Comparison of ENCODE assay signal across 8 cellular contexts in the genomic region with DNA sequence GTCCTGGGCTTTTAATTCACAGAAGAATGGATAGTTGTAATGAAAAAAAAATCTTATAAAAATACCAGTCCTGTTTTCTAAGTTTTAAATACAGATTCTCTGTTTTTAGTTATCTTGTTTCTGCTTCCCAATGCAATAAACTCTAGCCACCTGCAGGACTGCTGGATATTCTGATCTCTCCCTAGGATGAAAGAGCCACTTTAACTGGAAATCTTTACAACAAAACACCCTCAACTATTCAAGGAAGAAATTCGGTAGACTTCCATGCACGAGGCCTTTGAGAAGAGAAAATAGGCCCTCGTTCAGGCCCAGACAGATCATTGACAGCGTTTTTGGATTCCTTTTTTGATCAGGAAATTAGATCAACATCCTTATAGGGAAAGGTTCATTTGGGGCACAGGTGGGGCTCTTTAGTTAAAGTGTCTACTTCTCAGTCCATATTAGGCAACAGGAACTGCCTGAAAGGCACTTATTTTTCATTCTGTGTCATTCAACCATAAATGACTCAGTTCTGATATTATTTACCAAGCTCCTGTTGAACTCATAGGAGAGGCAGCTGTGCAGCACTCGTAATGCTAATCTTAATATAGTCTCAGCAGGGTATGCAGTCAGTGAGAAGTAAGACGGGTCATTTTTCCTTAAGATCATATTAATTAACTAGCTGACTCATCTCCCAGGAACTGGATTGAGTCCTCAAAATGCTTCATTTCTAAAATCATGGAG.
DNase-seq lines count a peak whose midpoint lies in the region; ATAC-seq and TF ChIP-seq lines count a peak whose summit lies in the region.

No MANE protein-coding gene starts in this region.

- peak overlapping the region; percentile 99 for H4K5ac ChIP-seq in IMR-90 (ENCODE audit: low read depth, low read length)

- no CpG with 5 or more reads among the region's 6 CpGs for WGBS in IMR-90 (ENCODE audit: extremely low coverage in 2 of 2, insufficient read length in 1 of 2), 2 experiments
- 26% methylated on average over 6 of the region's 6 CpGs for WGBS in smooth muscle cell (ENCODE audit: low lambda C conversion rate)

- H2BK15ac ChIP-seq in IMR-90 (ENCODE audit: low read depth, low read length), result peak overlapping the region; percentile 53; the same call in 2 of the 3 replicates

- peak overlapping the region; percentile 97 for H3K56ac ChIP-seq in IMR-90 (ENCODE audit: extremely low read depth, insufficient read depth, low read length)

- DNase-seq in NCI-H2107 treated with DMSO at 0.1 percent for 48 hours (lab: John Stamatoyannopoulos, UW; ENCODE audit: unreplicated experiment) (peak; percentile 53), NCI-H2107 (lab: John Stamatoyannopoulos, UW) (no peak), IMR-90 (peak; percentile 96), fibroblast of gingiva (ENCODE audit: low read depth) (peak; percentile 85), smooth muscle cell (lab: John Stamatoyannopoulos, UW; ENCODE audit: unreplicated experiment) (no peak), hepatic stellate cell (ENCODE audit: low spot score) (no peak)

- H2AFZ ChIP-seq in IMR-90 (replicated peaks; ENCODE audit: low read length, poor library complexity) (no peak overlapping the region), smooth muscle cell (ENCODE audit: low read depth) (no peak overlapping the region)

- peaks cover 43% of the 10 kb centered on the region for H3F3A ChIP-seq in smooth muscle cell (ENCODE audit: low read depth)

- peak overlapping the region; percentile 95 for H3K4ac ChIP-seq in IMR-90 (ENCODE audit: low read depth, low read length)

- peak overlapping the region; percentile 77 for H3K23ac ChIP-seq in IMR-90 (ENCODE audit: low read depth, low read length)

- peak overlapping the region; percentile 91 for H4K91ac ChIP-seq in IMR-90 (ENCODE audit: insufficient read depth, low read depth, low read length)

- peak; percentile 84 for ATAC-seq in GM21528 (IDR thresholded peaks at IDR 0.05; ENCODE audit: low FRiP score, unreplicated experiment)
- ATAC-seq in IMR-90 (ENCODE audit: low read depth), result peak; percentile 77
- ATAC-seq in SK-N-SH treated with all-trans-retinoic acid at 6 μM for 48 hours, result peak; percentile 93

- CTCF ChIA-PET in IMR-90 (lab: Yijun Ruan, JAX), result interaction anchor here (0.9 to 1.5 kb wide), 2 partner anchors 14 to 19 kb away, joined by 3 read pairs; no protein-coding TSS in a partner anchor

- H2AK9ac ChIP-seq in IMR-90 (replicated peaks; ENCODE audit: low read depth, low read length, poor library complexity), result no peak overlapping the region

- 0 out of 2 replicates have a peak, but pooled peaks have one; percentile 38 for TF ChIP-seq POLR2A in IMR-90 (IDR thresholded peaks at IDR 0.05; ENCODE audit: low read depth, low read length)

- H3K18ac ChIP-seq in IMR-90 (ENCODE audit: low read depth, low read length), result peak overlapping the region; percentile 98

- in situ Hi-C loops in IMR-90 (cut with MboI; ENCODE audit: low sequenced_read_pairs), result no loop called here

- POLR2A ChIA-PET in IMR-90 (lab: Charles Lee; ENCODE audit: unreplicated experiment), result interaction anchor here (1.0 kb wide), 1 partner anchor 23 kb away, joined by 3 read pairs; no protein-coding TSS in a partner anchor

- peaks cover 20% of the 10 kb centered on the region for H3K9me1 ChIP-seq in IMR-90 (ENCODE audit: insufficient read depth, low read length)

- H3K4me3 ChIP-seq in IMR-90 (ENCODE audit: insufficient read depth, low read depth, low read length), result no peak overlapping the region
- H3K4me3 ChIP-seq in smooth muscle cell, result no peak overlapping the region

- H3K27me3 ChIP-seq in IMR-90 (ENCODE audit: control insufficient read depth, insufficient read depth, low read length) (no peaks in the 10 kb centered on the region), smooth muscle cell (ENCODE audit: low read depth) (no peaks in the 10 kb centered on the region)

- H2BK120ac ChIP-seq in IMR-90 (ENCODE audit: low read depth, low read length), result peak overlapping the region; percentile 99

- intact Hi-C loops in IMR-90 (cut with micrococcal nuclease), result loop anchor here (2.0 to 5.0 kb wide), 3 partner anchors 40 to 215 kb away; no protein-coding TSS in a partner anchor

- H3K9me3 ChIP-seq in IMR-90 (ENCODE audit: control insufficient read depth, insufficient read depth, low read length) (no peaks in the 10 kb centered on the region), smooth muscle cell (replicated peaks; ENCODE audit: low read depth) (no peaks in the 10 kb centered on the region)

- H3K27ac ChIP-seq in IMR-90 (ENCODE audit: insufficient read depth, low read length), result peak overlapping the region; percentile 78
- peak overlapping the region; percentile 100 for H3K27ac ChIP-seq in smooth muscle cell (ENCODE audit: low read depth)

- H3K9ac ChIP-seq in IMR-90 (ENCODE audit: low read depth, low read length) (peak overlapping the region; percentile 64; the same call in 1 of the 2 replicates), smooth muscle cell (ENCODE audit: low read depth) (peak overlapping the region; percentile 97)

- peak overlapping the region; percentile 80 to 92 for H4K8ac ChIP-seq in IMR-90 (ENCODE audit: low read depth in 2 of 2, low read length in 2 of 2)

- TF ChIP-seq CTCF in IMR-90 (conservative IDR thresholded peaks at IDR 0.05; ENCODE audit: low read depth, low read length) (no peak), smooth muscle cell (IDR thresholded peaks at IDR 0.05; ENCODE audit: borderline replicate concordance, insufficient read depth, poor library complexity, severe bottlenecking) (no peak)

- no TSS peak for BruUV-seq in IMR-90 (replicated peaks; lab: Mats Ljungman, UMichigan)

- H3K79me1 ChIP-seq in IMR-90 (ENCODE audit: low read depth in 1 of 2, low read length in 2 of 2), result peaks cover 5 to 11% of the 10 kb centered on the region in 2 experiments; a peak in 2 of 4 replicates

- H4K20me1 ChIP-seq in IMR-90 (ENCODE audit: insufficient read depth, low read length), result no peaks in the 10 kb centered on the region
- H4K20me1 ChIP-seq in smooth muscle cell (ENCODE audit: low read depth), result no peaks in the 10 kb centered on the region

- no peaks in the 10 kb centered on the region for H3K36me3 ChIP-seq in IMR-90 (ENCODE audit: control insufficient read depth, insufficient read depth, low read length)
- H3K36me3 ChIP-seq in smooth muscle cell (ENCODE audit: low read depth), result no peaks in the 10 kb centered on the region

- H3K4me1 ChIP-seq in IMR-90 (ENCODE audit: control insufficient read depth, insufficient read depth, low read length) (peaks cover 22% of the 10 kb centered on the region), smooth muscle cell (ENCODE audit: low read depth) (peaks cover 35% of the 10 kb centered on the region)

- no peaks in the 10 kb centered on the region for H3K79me2 ChIP-seq in smooth muscle cell (ENCODE audit: low read depth)

- peak; percentile 31 for TF ChIP-seq RAD21 in IMR-90 (IDR thresholded peaks at IDR 0.05; ENCODE audit: low read length)

- peak overlapping the region; percentile 86 for H2AK5ac ChIP-seq in IMR-90 (ENCODE audit: low read depth, low read length)

- H3K4me2 ChIP-seq in IMR-90 (ENCODE audit: low read depth, low read length), result peak overlapping the region; percentile 63; the same call in 1 of the 2 replicates
- peak overlapping the region; percentile 77 for H3K4me2 ChIP-seq in smooth muscle cell

- peak overlapping the region; percentile 97 for H2BK5ac ChIP-seq in IMR-90 (ENCODE audit: low read depth, low read length, poor library complexity, severe bottlenecking)

- H3K14ac ChIP-seq in IMR-90 (replicated peaks; ENCODE audit: low read depth, low read length), result peak overlapping the region; percentile 69

- H2BK20ac ChIP-seq in IMR-90 (ENCODE audit: low read depth, low read length), result peak overlapping the region; percentile 92

- dilution Hi-C loops in IMR-90 (cut with HindIII; ENCODE audit: low sequenced_read_pairs, unreplicated experiment), result no loop called here

TF ChIP-seq in IMR-90, 13 proteins besides CTCF, POLR2A, EP300 and RAD21 (continues in another document):
- TF ChIP-seq FOS (IDR thresholded peaks at IDR 0.05; ENCODE audit: low read depth, low read length) (peak; percentile 78), MXI1 (IDR thresholded peaks at IDR 0.05; ENCODE audit: borderline replicate concordance, low read depth, low read length) (no peak), BHLHE40 (IDR thresholded peaks at IDR 0.05; ENCODE audit: low read depth, low read length) (peak; percentile 50), MAFK (IDR thresholded peaks at IDR 0.05; ENCODE audit: low read depth, low read length) (peak; percentile 32; the same call in 1 of the 2 replicates), CEBPB (IDR thresholded peaks at IDR 0.05; ENCODE audit: low read depth, low read length) (peak; percentile 68)
- TF ChIP-seq, protein P1, sequence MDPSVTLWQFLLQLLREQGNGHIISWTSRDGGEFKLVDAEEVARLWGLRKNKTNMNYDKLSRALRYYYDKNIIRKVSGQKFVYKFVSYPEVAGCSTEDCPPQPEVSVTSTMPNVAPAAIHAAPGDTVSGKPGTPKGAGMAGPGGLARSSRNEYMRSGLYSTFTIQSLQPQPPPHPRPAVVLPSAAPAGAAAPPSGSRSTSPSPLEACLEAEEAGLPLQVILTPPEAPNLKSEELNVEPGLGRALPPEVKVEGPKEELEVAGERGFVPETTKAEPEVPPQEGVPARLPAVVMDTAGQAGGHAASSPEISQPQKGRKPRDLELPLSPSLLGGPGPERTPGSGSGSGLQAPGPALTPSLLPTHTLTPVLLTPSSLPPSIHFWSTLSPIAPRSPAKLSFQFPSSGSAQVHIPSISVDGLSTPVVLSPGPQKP (IDR thresholded peaks at IDR 0.05; ENCODE audit: borderline replicate concordance, low read depth, low read length), result no peak

TF ChIP-seq in SK-N-SH treated with all-trans-retinoic acid at 6 μM for 48 hours, 23 proteins besides CTCF, POLR2A, EP300 and RAD21:
- TF ChIP-seq BACH2 (CRISPR knock-in tag; IDR thresholded peaks at IDR 0.05; ENCODE audit: borderline replicate concordance) (no peak), ISL1 (CRISPR knock-in tag; IDR thresholded peaks at IDR 0.05) (peak; percentile 83), CSDC2 (CRISPR knock-in tag; IDR thresholded peaks at IDR 0.05) (no peak), ZC3H10 (CRISPR knock-in tag; IDR thresholded peaks at IDR 0.05) (peak; percentile 61)

Comparison
In these comparisons a context has a peak if more than half of its experiments do, and no peak if none do; other contexts are left out.
1. DNase-seq: peak in NCI-H2107 treated with DMSO at 0.1 percent for 48 hours (single experiment), IMR-90 (single experiment) and fibroblast of gingiva (single experiment); none in NCI-H2107 (single experiment), smooth muscle cell (single experiment) and hepatic stellate cell (single experiment).
2. Peak in every context shown above with its lines, with median percentiles within 50 percentile points of each other: ATAC-seq.